ENCODE assay signal across 10 cellular contexts in the genomic region with DNA sequence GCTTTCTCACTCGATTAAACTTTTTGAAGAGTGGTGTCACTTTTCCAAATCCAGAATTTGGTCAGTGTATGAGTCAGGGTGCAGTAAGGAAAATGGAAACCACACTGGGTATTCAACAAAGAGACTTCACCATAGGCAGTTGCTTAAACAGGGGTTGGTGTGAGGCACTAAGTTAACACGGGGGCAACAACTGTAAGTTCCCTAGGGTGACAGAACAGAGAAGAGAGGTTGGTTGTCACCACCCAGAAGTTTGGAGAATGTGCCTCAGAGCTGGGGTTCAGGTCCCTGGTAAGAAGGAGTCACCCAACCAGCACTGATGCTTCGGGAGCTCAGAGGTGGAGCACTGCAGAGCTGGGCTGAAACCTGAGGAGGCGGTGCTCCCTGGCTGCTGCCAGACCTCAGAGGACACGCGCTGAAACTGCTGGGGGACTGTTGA.
DNase-seq lines count a peak whose midpoint lies in the region; ATAC-seq and TF ChIP-seq lines count a peak whose summit lies in the region.
"Had no signal": no experiment of that assay in that cellular context is flagged by ENCODE, and none has a peak within 500 bp of the region (broad histone marks: within the 10 kb centered on the region; RNA-seq: fewer than 3 reads in every experiment).

No MANE protein-coding gene starts in this region.

- DNase-seq in AG04450 (ENCODE audit: low read depth, low spot score) (no peak), GM23338 (ENCODE audit: low spot score) (no peak), memory B cell (ENCODE audit: low spot score in 2 of 2) (no peak), Right ventricle myocardium inferior (ENCODE audit: missing footprints) (no peak), NCI-H2227 treated with DMSO at 0.1 percent for 48 hours (lab: John Stamatoyannopoulos, UW) (no peak), Right ventricle myocardium superior (no peak)
- DNase-seq in activated naive CD4-positive, alpha-beta T cell treated with anti-CD3 and anti-CD28 coated beads, Interleukin-2, amount 10 ng/mL, durations not matched to agents 7 days and 5 days, result no peak
- DNase-seq: NCI-H187 had no signal

- no peaks in the 10 kb centered on the region for H3K27me3 Mint-ChIP-seq in GM23338 (ENCODE audit: insufficient read depth, low read depth, poor library complexity)
- H3K27me3 Mint-ChIP-seq in activated naive CD4-positive, alpha-beta T cell treated with anti-CD3 and anti-CD28 coated beads, Interleukin-2, amount 10 ng/mL, durations not matched to agents 7 days and 5 days, result no peaks in the 10 kb centered on the region
- H3K27me3 Mint-ChIP-seq in memory B cell, result no peaks in the 10 kb centered on the region

- no peaks in the 10 kb centered on the region; the same call in 1 of the 2 replicates for H3K4me1 ChIP-seq in GM23338 (ENCODE audit: insufficient read depth)

- H2AFZ ChIP-seq in GM23338, result no peak overlapping the region

- CTCF ChIA-PET in AG04450 (lab: Charles Lee), result no interaction called here
- CTCF ChIA-PET in activated naive CD4-positive, alpha-beta T cell treated with anti-CD3 and anti-CD28 coated beads, Interleukin-2, amount 10 ng/mL, durations not matched to agents 7 days and 5 days (lab: Charles Lee), result interaction anchor here (0.6 to 1.6 kb wide), 3 partner anchors 11 to 173 kb away, joined by 3 to 6 read pairs (median 4); no protein-coding TSS in a partner anchor

- H3K27me3 ChIP-seq in AG04450 (ENCODE audit: control insufficient read depth, insufficient read depth, low read length) (no peaks in the 10 kb centered on the region), GM23338 (ENCODE audit: insufficient read depth) (no peaks in the 10 kb centered on the region)

- no peaks in the 10 kb centered on the region for H3F3A ChIP-seq in GM23338 (replicated peaks; ENCODE audit: low read depth)

- H3K36me3 ChIP-seq in GM23338 (ENCODE audit: insufficient read depth), result no peaks in the 10 kb centered on the region

- H3K9me3 Mint-ChIP-seq in GM23338, result no peaks in the 10 kb centered on the region
- H3K9me3 Mint-ChIP-seq in activated naive CD4-positive, alpha-beta T cell treated with anti-CD3 and anti-CD28 coated beads, Interleukin-2, amount 10 ng/mL, durations not matched to agents 7 days and 5 days, result peaks cover 2% of the 10 kb centered on the region
- H3K9me3 Mint-ChIP-seq in memory B cell, result no peaks in the 10 kb centered on the region

- POLR2A ChIA-PET in AG04450 (lab: Yijun Ruan, JAX), result no interaction called here

- TF ChIP-seq CTCF in AG04450 (IDR thresholded peaks at IDR 0.05; ENCODE audit: low read depth, low read length) (no peak), GM23338 (conservative IDR thresholded peaks at IDR 0.05; ENCODE audit: low read depth in 2 of 2) (no peak)

- H4K20me1 ChIP-seq in GM23338 (replicated peaks; ENCODE audit: insufficient read depth), result no peaks in the 10 kb centered on the region

- no peaks in the 10 kb centered on the region for H3K79me2 ChIP-seq in GM23338 (replicated peaks; ENCODE audit: insufficient read depth)

- H3K9me3 ChIP-seq in AG04450 (ENCODE audit: control insufficient read depth, insufficient read depth, low read length), result no peaks in the 10 kb centered on the region

- ATAC-seq in GM23338 (peak; percentile 48), memory B cell (ENCODE audit: low read depth) (no peak), GM18517 (IDR thresholded peaks at IDR 0.05; ENCODE audit: unreplicated experiment) (no peak), Right ventricle myocardium inferior (no peak), Right ventricle myocardium superior (ENCODE audit: poor library complexity) (no peak)

- no peaks in the 10 kb centered on the region for H3K36me3 Mint-ChIP-seq in GM23338 (ENCODE audit: low read depth)
- H3K36me3 Mint-ChIP-seq in activated naive CD4-positive, alpha-beta T cell treated with anti-CD3 and anti-CD28 coated beads, Interleukin-2, amount 10 ng/mL, durations not matched to agents 7 days and 5 days, result peaks cover 86% of the 10 kb centered on the region
- H3K36me3 Mint-ChIP-seq in memory B cell, result peaks cover 52% of the 10 kb centered on the region

- H3K27ac Mint-ChIP-seq in GM23338 (no peak overlapping the region), memory B cell (peak overlapping the region; percentile 88)
- H3K27ac Mint-ChIP-seq in activated naive CD4-positive, alpha-beta T cell treated with anti-CD3 and anti-CD28 coated beads, Interleukin-2, amount 10 ng/mL, durations not matched to agents 7 days and 5 days, result peak overlapping the region; percentile 77

- H3K4me1 Mint-ChIP-seq in GM23338 (peaks cover 14% of the 10 kb centered on the region; the same call in 2 of the 3 replicates), memory B cell (peaks cover 18% of the 10 kb centered on the region)
- peaks cover 78% of the 10 kb centered on the region for H3K4me1 Mint-ChIP-seq in activated naive CD4-positive, alpha-beta T cell treated with anti-CD3 and anti-CD28 coated beads, Interleukin-2, amount 10 ng/mL, durations not matched to agents 7 days and 5 days

- intact Hi-C loops in Right ventricle myocardium inferior (cut with DNase I) (no loop called here), Right ventricle myocardium superior (cut with DNase I) (no loop called here)

- H3K27ac ChIP-seq in AG04450 (ENCODE audit: low read depth, low read length) (peak overlapping the region; percentile 49), GM23338 (ENCODE audit: low read depth) (no peak overlapping the region)
- H3K27ac ChIP-seq: VCaP had no signal

- no peak overlapping the region for H3K4me3 Mint-ChIP-seq in GM23338
- no peak overlapping the region for H3K4me3 Mint-ChIP-seq in activated naive CD4-positive, alpha-beta T cell treated with anti-CD3 and anti-CD28 coated beads, Interleukin-2, amount 10 ng/mL, durations not matched to agents 7 days and 5 days
- no peak overlapping the region for H3K4me3 Mint-ChIP-seq in memory B cell

- 0 out of 2 replicates have a peak, but pooled peaks cover 4% of the 10 kb centered on the region for H3K9me2 ChIP-seq in GM23338 (ENCODE audit: insufficient read depth)

- H3K4me3 ChIP-seq in AG04450 (ENCODE audit: low read depth, low read length), result no peak overlapping the region
- no peak overlapping the region for H3K4me3 ChIP-seq in GM23338

- no peak overlapping the region for H3K4me2 ChIP-seq in GM23338

TF ChIP-seq in GM23338, 12 proteins besides CTCF, POLR2A, EP300 and RAD21 (continues in another document):
- TF ChIP-seq, protein P1, sequence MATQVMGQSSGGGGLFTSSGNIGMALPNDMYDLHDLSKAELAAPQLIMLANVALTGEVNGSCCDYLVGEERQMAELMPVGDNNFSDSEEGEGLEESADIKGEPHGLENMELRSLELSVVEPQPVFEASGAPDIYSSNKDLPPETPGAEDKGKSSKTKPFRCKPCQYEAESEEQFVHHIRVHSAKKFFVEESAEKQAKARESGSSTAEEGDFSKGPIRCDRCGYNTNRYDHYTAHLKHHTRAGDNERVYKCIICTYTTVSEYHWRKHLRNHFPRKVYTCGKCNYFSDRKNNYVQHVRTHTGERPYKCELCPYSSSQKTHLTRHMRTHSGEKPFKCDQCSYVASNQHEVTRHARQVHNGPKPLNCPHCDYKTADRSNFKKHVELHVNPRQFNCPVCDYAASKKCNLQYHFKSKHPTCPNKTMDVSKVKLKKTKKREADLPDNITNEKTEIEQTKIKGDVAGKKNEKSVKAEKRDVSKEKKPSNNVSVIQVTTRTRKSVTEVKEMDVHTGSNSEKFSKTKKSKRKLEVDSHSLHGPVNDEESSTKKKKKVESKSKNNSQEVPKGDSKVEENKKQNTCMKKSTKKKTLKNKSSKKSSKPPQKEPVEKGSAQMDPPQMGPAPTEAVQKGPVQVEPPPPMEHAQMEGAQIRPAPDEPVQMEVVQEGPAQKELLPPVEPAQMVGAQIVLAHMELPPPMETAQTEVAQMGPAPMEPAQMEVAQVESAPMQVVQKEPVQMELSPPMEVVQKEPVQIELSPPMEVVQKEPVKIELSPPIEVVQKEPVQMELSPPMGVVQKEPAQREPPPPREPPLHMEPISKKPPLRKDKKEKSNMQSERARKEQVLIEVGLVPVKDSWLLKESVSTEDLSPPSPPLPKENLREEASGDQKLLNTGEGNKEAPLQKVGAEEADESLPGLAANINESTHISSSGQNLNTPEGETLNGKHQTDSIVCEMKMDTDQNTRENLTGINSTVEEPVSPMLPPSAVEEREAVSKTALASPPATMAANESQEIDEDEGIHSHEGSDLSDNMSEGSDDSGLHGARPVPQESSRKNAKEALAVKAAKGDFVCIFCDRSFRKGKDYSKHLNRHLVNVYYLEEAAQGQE (IDR thresholded peaks at IDR 0.05; ENCODE audit: unreplicated experiment), result no peak
- TF ChIP-seq NANOG (IDR thresholded peaks at IDR 0.05; ENCODE audit: borderline replicate concordance), result no peak
- TF ChIP-seq EZH2phosphoT487 (IDR thresholded peaks at IDR 0.05; ENCODE audit: unreplicated experiment), result no peak
